2 cellular contexts compared by ENCODE assay signal in genomic region chr9:83358493-83358892, GRCh38.
A peak's percentile ranks its signal among the peaks of the same experiment; 100 is the strongest.
TF ChIP-seq lines count a peak whose summit lies in the region.

No MANE protein-coding gene starts in this region.

TF ChIP-seq in A549, 52 proteins besides CTCF, POLR2A, EP300 and RAD21:
- peak; percentile 87 for TF ChIP-seq ZC3H11A (IDR thresholded peaks at IDR 0.05)

TF ChIP-seq in HEK293, 187 proteins besides CTCF, POLR2A, EP300 and RAD21:
- TF ChIP-seq REST (tag by site-specific recombination; IDR thresholded peaks at IDR 0.05), result peak; percentile 18; the same call in 1 of the 2 replicates
- TF ChIP-seq ZNF555 (tag by site-specific recombination; conservative IDR thresholded peaks at IDR 0.05), result peak; percentile 57
- TF ChIP-seq ZNF202 (tag by site-specific recombination; IDR thresholded peaks at IDR 0.05; ENCODE audit: borderline replicate concordance), result 0 out of 2 replicates have a peak, but pooled peaks have one; percentile 50
- TF ChIP-seq ZNF623 (tag by site-specific recombination; IDR thresholded peaks at IDR 0.05), result peak; percentile 50
- TF ChIP-seq ZNF426 (tag by site-specific recombination; IDR thresholded peaks at IDR 0.05), result peak; percentile 64
- peak; percentile 64 for TF ChIP-seq ZBTB11 (tag by site-specific recombination; conservative IDR thresholded peaks at IDR 0.05; ENCODE audit: low read depth)
- peak; percentile 56 for TF ChIP-seq ZBTB8A (tag by site-specific recombination; IDR thresholded peaks at IDR 0.05)
- TF ChIP-seq ZNF140 (tag by site-specific recombination; IDR thresholded peaks at IDR 0.05), result peak; percentile 28; the same call in 1 of the 2 replicates
- TF ChIP-seq ZNF629 (tag by site-specific recombination; IDR thresholded peaks at IDR 0.05), result 0 out of 2 replicates have a peak, but pooled peaks have one; percentile 20
- TF ChIP-seq ZNF394 (tag by site-specific recombination; IDR thresholded peaks at IDR 0.05; ENCODE audit: borderline replicate concordance), result peak; percentile 70; the same call in 1 of the 2 replicates
